ENCODE assay signal across 19 cellular contexts in the genomic region with DNA sequence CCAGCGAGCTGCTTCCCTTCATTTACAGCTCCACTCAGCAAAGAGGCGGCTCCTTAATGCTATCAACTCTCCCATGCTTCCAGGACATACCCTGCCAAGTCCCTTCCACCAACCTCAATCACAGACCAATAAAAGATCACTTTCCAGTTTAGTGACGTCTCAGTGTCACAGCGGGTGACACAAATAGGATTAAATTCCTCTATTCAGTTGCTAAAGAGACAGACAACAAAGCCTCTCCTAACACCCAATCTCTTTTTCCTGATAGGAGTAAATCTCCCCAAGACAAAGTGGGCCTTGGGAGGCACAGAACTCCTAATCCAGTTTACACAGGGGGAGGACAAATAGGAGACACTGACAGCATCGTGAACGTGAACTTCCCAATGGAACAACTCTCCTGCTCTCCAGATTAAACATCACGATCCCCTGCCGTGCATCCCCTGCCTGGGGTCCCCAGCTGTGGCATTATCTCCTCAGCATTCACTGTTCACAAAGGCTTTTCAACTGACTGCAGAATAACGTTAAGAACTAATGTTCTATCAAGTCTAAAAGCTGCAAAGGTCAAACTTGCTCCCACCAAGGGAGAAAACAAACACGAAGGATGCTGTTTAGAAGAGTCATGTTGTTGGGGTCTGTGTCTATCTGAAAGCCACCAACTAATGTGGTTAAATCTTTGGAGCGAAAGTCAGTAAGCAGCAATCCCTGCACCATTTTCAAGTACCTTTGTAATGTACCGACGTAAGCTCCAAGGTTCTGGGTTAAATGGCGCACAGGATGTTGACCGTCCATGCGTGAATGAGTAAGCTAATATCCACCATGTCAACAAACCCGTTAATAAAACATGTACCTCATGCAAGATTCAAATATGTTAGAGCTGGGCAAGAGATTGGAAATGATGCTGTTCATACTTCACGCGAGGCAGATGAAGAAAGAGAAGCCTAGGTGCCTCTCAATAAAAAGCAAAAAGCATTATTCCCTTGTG. TPM values are rescaled to one million over a fixed set of nuclear protein-coding genes. Genes with fewer than 3 reads are reported as not detected.
DNase-seq lines count a peak whose midpoint lies in the region; ATAC-seq lines count a peak whose summit lies in the region.
"Had no signal": no experiment of that assay in that cellular context is flagged by ENCODE, and none has a peak within 500 bp of the region (broad histone marks: within the 10 kb centered on the region; RNA-seq: fewer than 3 reads in every experiment).

No MANE protein-coding gene starts in this region.

- ATAC-seq in left cardiac atrium: no peak
- ATAC-seq in HG03521 (IDR thresholded peaks at IDR 0.05; ENCODE audit: unreplicated experiment): no peak

- DNase-seq in DMS53 (lab: John Stamatoyannopoulos, UW): peak; percentile 92
- peak; percentile 44 for DNase-seq in NCI-H2029 (lab: John Stamatoyannopoulos, UW)
- DNase-seq in ecto neural progenitor cell (ENCODE audit: low spot score): peak; percentile 79
- DNase-seq in left kidney (ENCODE audit: low read depth, low spot score): peak; percentile 74
- no peak for DNase-seq in midbrain (lab: John Stamatoyannopoulos, UW)
- DNase-seq in left cardiac atrium: no peak
- DNase-seq in caudate nucleus (lab: John Stamatoyannopoulos, UW): no peak
- DNase-seq: activated CD8-positive, alpha-beta memory T cell treated with anti-CD3 and anti-CD28 coated beads for 24 hours; activated naive CD8-positive, alpha-beta T cell treated with anti-CD3 and anti-CD28 coated beads, Interleukin-2, amount 10 ng/mL, durations not matched to agents 7 days and 5 days; dorsolateral prefrontal cortex; left ventricle myocardium inferior; MM.1S; NCI-H2171; substantia nigra had no signal

- no peak overlapping the region for H3K27ac ChIP-seq in caudate nucleus (ENCODE audit: low read depth, low read length)
- H3K27ac ChIP-seq: breast epithelium, dorsolateral prefrontal cortex, left ventricle myocardium inferior, parathyroid adenoma, vagina, VCaP had no signal

- intact Hi-C loops in left cardiac atrium (cut with DNase I): no loop called here

RNA-seq across cellular contexts. Expression of a gene that starts 31.5 kb away (rescaled TPM):
- total RNA-seq in left cardiac atrium: under 1 TPM in 1 of 2 donors, not detected in 1; 0.05 TPM
- total RNA-seq: activated naive CD8-positive, alpha-beta T cell treated with anti-CD3 and anti-CD28 coated beads, Interleukin-2, amount 10 ng/mL, durations not matched to agents 7 days and 5 days; breast epithelium; left ventricle myocardium inferior; vagina had no signal

Comparison
In these comparisons a context has a peak if more than half of its experiments do, and no peak if none do; other contexts are left out.
1. DNase-seq: peak in DMS53 (single experiment), NCI-H2029 (single experiment), ecto neural progenitor cell (single experiment) and left kidney (single experiment); none in midbrain (single experiment), left cardiac atrium (single experiment) and caudate nucleus (0 of 61).